1 cellular context compared by ENCODE assay signal in genomic region chr12:108562348-108563134, GRCh38.
A peak's percentile ranks its signal among the peaks of the same experiment; 100 is the strongest.
TF ChIP-seq lines count a peak whose summit lies in the region.

Gene ISCU (plus strand): TSS chr12:108562596. CDS start chr12:108562623, 27 bp downstream.

TF ChIP-seq in HepG2, 621 proteins besides CTCF, POLR2A, EP300 and RAD21 (continued from another document and continues in another):
- TF ChIP-seq ZXDC (CRISPR knock-in tag; IDR thresholded peaks at IDR 0.05) (peak; percentile 80; the same call in 1 of the 2 replicates), SMAD1 (CRISPR knock-in tag; IDR thresholded peaks at IDR 0.05; ENCODE audit: borderline replicate concordance, low read depth) (no peak), PAX8 (CRISPR knock-in tag; IDR thresholded peaks at IDR 0.05; ENCODE audit: borderline replicate concordance) (no peak), IKZF5 (CRISPR knock-in tag; IDR thresholded peaks at IDR 0.05) (peak; percentile 62; the same call in 1 of the 2 replicates), ZNF724P (CRISPR knock-in tag; IDR thresholded peaks at IDR 0.05; ENCODE audit: borderline replicate concordance) (no peak), MAFF (IDR thresholded peaks at IDR 0.05; ENCODE audit: low read depth, low read length) (no peak), JDP2 (CRISPR knock-in tag; IDR thresholded peaks at IDR 0.05; ENCODE audit: borderline replicate concordance) (no peak), ZBTB14 (CRISPR knock-in tag; IDR thresholded peaks at IDR 0.05) (peak; percentile 86), ZEB1 (IDR thresholded peaks at IDR 0.05; ENCODE audit: insufficient replicate concordance, low read depth) (no peak), TGIF2 (CRISPR knock-in tag; IDR thresholded peaks at IDR 0.05) (peak; percentile 85; the same call in 1 of the 2 replicates), HNF1A (IDR thresholded peaks at IDR 0.05; ENCODE audit: low read depth) (no peak), HNF1A (CRISPR knock-in tag; IDR thresholded peaks at IDR 0.05; ENCODE audit: borderline replicate concordance) (peak; percentile 29; the same call in 1 of the 2 replicates), ZNF546 (CRISPR knock-in tag; conservative IDR thresholded peaks at IDR 0.05) (no peak), IKZF4 (CRISPR knock-in tag; IDR thresholded peaks at IDR 0.05; ENCODE audit: borderline replicate concordance, low read depth, not compliant biosample characterization) (peak; percentile 37), ZUFSP (CRISPR knock-in tag; IDR thresholded peaks at IDR 0.05; ENCODE audit: borderline replicate concordance) (no peak), KDM5B (CRISPR knock-in tag; IDR thresholded peaks at IDR 0.05; ENCODE audit: borderline replicate concordance) (peak; percentile 86; the same call in 1 of the 2 replicates), PHF20 (CRISPR knock-in tag; IDR thresholded peaks at IDR 0.05) (peak; percentile 91), ZNF547 (CRISPR knock-in tag; IDR thresholded peaks at IDR 0.05) (0 out of 2 replicates have a peak, but pooled peaks have one; percentile 34), SMC3 (IDR thresholded peaks at IDR 0.05; ENCODE audit: low read length) (no peak), ZBTB40 (IDR thresholded peaks at IDR 0.05) (no peak), ZBTB40 (CRISPR knock-in tag; IDR thresholded peaks at IDR 0.05) (peak; percentile 33; the same call in 1 of the 2 replicates), ZNF558 (CRISPR knock-in tag; IDR thresholded peaks at IDR 0.05; ENCODE audit: borderline replicate concordance) (peak; percentile 71; the same call in 1 of the 2 replicates), SRSF9 (IDR thresholded peaks at IDR 0.05; ENCODE audit: borderline replicate concordance, insufficient read depth, low read depth, low read length, poor library complexity, severe bottlenecking) (no peak), TSC22D2 (CRISPR knock-in tag; IDR thresholded peaks at IDR 0.05; ENCODE audit: borderline replicate concordance) (no peak), DMTF1 (CRISPR knock-in tag; IDR thresholded peaks at IDR 0.05) (no peak), HBP1 (CRISPR knock-in tag; IDR thresholded peaks at IDR 0.05; ENCODE audit: low read depth) (0 out of 2 replicates have a peak, but pooled peaks have one; percentile 76), ZNF552 (CRISPR knock-in tag; IDR thresholded peaks at IDR 0.05; ENCODE audit: borderline replicate concordance) (no peak), THYN1 (CRISPR knock-in tag; IDR thresholded peaks at IDR 0.05; ENCODE audit: borderline replicate concordance, low read depth) (no peak)
